In the genomic region with DNA sequence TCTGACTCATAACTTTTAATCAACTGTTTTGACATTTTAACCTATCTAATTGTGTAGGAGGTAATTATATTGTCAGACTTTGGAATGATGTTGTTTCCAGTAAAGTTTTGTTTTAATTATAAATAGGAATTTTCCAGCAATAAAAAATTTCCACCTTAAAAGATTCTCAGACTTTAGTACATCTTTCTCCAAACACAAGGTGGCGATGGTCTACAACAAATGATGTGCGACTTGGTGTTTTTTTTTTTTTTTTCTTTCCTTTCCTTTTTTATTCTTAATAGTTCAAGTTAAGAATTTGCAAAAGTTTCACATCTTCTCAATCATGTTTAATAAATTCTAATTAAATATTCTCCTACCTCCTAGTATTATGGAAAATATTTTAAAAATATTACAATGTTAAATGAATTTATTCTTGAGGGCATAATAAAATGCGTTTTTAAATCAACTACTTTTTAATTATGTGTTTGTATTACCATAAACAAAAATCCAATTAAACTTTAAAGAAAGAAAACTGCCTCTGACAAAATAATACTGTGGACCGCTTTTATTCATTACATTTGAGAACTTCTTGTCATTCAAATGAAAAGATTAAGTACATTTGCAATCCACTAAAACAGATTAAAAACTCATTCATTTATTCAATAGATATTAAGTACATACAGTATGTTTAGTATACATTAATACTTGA, we compare ENCODE assay signal across 8 cellular contexts. TPM values are rescaled to one million over a fixed set of nuclear protein-coding genes. Genes with fewer than 3 reads are reported as not detected.
DNase-seq lines count a peak whose midpoint lies in the region; ATAC-seq lines count a peak whose summit lies in the region.

No MANE protein-coding gene starts in this region.

- no peaks in the 10 kb centered on the region for H3K9me3 Mint-ChIP-seq in activated T-helper 2 cell treated with anti-CD3 and anti-CD28 coated beads, Interferon-gamma antibody, Interleukin-2, Interleukin-4, amounts not matched to agents 10 μg/mL and 5 μg/mL and 100 μg/mL, durations not matched to agents 14 hours and 24 hours and 36 hours

- no peak overlapping the region for H3K4me3 Mint-ChIP-seq in activated T-helper 2 cell treated with anti-CD3 and anti-CD28 coated beads, Interferon-gamma antibody, Interleukin-2, Interleukin-4, amounts not matched to agents 10 μg/mL and 5 μg/mL and 100 μg/mL, durations not matched to agents 14 hours and 24 hours and 36 hours (ENCODE audit: low read depth)

- intact Hi-C loops in activated T-helper 2 cell treated with anti-CD3 and anti-CD28 coated beads, Interferon-gamma antibody, Interleukin-2, Interleukin-4, amounts not matched to agents 10 μg/mL and 5 μg/mL and 100 μg/mL, durations not matched to agents 14 hours and 24 hours and 36 hours (cut with micrococcal nuclease) = loop anchor here (1.0 to 10.0 kb wide), 4 partner anchors 118 to 1115 kb away; a partner anchor contains a TSS

- H3K36me3 Mint-ChIP-seq in activated T-helper 2 cell treated with anti-CD3 and anti-CD28 coated beads, Interferon-gamma antibody, Interleukin-2, Interleukin-4, amounts not matched to agents 10 μg/mL and 5 μg/mL and 100 μg/mL, durations not matched to agents 14 hours and 24 hours and 36 hours (ENCODE audit: low read depth) = no peaks in the 10 kb centered on the region

- DNase-seq in NCI-H1417 (lab: John Stamatoyannopoulos, UW) = peak; percentile 14 to 84 (median 17)
- DNase-seq in NCI-H1417 treated with DMSO at 0.1 percent for 48 hours (lab: John Stamatoyannopoulos, UW) = no peak
- peak; percentile 62 for DNase-seq in NAMALWA (ENCODE audit: low spot score)
- DNase-seq in amniotic stem cell (lab: John Stamatoyannopoulos, UW) = peak; percentile 69
- peak; percentile 86 for DNase-seq in left kidney (ENCODE audit: low read depth, low spot score)
- DNase-seq in activated T-helper 2 cell treated with anti-CD3 and anti-CD28 coated beads, Interferon-gamma antibody, Interleukin-2, Interleukin-4, amounts not matched to agents 10 μg/mL and 5 μg/mL and 100 μg/mL, durations not matched to agents 14 hours and 24 hours and 36 hours (ENCODE audit: low spot score) = no peak
- no peak for DNase-seq in left lobe of liver (ENCODE audit: low spot score)

- ATAC-seq in HG02885 (IDR thresholded peaks at IDR 0.05; ENCODE audit: poor library complexity, unreplicated experiment) (no peak), left lobe of liver (no peak)

- peaks cover 40% of the 10 kb centered on the region for H3K27me3 Mint-ChIP-seq in activated T-helper 2 cell treated with anti-CD3 and anti-CD28 coated beads, Interferon-gamma antibody, Interleukin-2, Interleukin-4, amounts not matched to agents 10 μg/mL and 5 μg/mL and 100 μg/mL, durations not matched to agents 14 hours and 24 hours and 36 hours (ENCODE audit: low read depth)

- peaks cover 16% of the 10 kb centered on the region for H3K4me1 Mint-ChIP-seq in activated T-helper 2 cell treated with anti-CD3 and anti-CD28 coated beads, Interferon-gamma antibody, Interleukin-2, Interleukin-4, amounts not matched to agents 10 μg/mL and 5 μg/mL and 100 μg/mL, durations not matched to agents 14 hours and 24 hours and 36 hours (ENCODE audit: low read depth)

- H3K27ac Mint-ChIP-seq in activated T-helper 2 cell treated with anti-CD3 and anti-CD28 coated beads, Interferon-gamma antibody, Interleukin-2, Interleukin-4, amounts not matched to agents 10 μg/mL and 5 μg/mL and 100 μg/mL, durations not matched to agents 14 hours and 24 hours and 36 hours = no peak overlapping the region

RNA-seq across cellular contexts. Expression of a gene that starts 4.4 kb away (rescaled TPM):
- total RNA-seq in activated T-helper 2 cell treated with anti-CD3 and anti-CD28 coated beads, Interferon-gamma antibody, Interleukin-2, Interleukin-4, amounts not matched to agents 10 μg/mL and 5 μg/mL and 100 μg/mL, durations not matched to agents 14 hours and 24 hours and 36 hours = 2.4 and 2.9 TPM in 2 replicates
- total RNA-seq in left lobe of liver = 3.3 TPM

Comparison
In these comparisons a context has a peak if more than half of its experiments do, and no peak if none do; other contexts are left out.
1. DNase-seq: peak in NCI-H1417 (3 of 3), NAMALWA (single experiment), amniotic stem cell (single experiment) and left kidney (single experiment); none in NCI-H1417 treated with DMSO at 0.1 percent for 48 hours (single experiment), activated T-helper 2 cell treated with anti-CD3 and anti-CD28 coated beads, Interferon-gamma antibody, Interleukin-2, Interleukin-4, amounts not matched to agents 10 μg/mL and 5 μg/mL and 100 μg/mL, durations not matched to agents 14 hours and 24 hours and 36 hours (single experiment) and left lobe of liver (single experiment).